ENCODE assay signal across 15 cellular contexts in the genomic region with DNA sequence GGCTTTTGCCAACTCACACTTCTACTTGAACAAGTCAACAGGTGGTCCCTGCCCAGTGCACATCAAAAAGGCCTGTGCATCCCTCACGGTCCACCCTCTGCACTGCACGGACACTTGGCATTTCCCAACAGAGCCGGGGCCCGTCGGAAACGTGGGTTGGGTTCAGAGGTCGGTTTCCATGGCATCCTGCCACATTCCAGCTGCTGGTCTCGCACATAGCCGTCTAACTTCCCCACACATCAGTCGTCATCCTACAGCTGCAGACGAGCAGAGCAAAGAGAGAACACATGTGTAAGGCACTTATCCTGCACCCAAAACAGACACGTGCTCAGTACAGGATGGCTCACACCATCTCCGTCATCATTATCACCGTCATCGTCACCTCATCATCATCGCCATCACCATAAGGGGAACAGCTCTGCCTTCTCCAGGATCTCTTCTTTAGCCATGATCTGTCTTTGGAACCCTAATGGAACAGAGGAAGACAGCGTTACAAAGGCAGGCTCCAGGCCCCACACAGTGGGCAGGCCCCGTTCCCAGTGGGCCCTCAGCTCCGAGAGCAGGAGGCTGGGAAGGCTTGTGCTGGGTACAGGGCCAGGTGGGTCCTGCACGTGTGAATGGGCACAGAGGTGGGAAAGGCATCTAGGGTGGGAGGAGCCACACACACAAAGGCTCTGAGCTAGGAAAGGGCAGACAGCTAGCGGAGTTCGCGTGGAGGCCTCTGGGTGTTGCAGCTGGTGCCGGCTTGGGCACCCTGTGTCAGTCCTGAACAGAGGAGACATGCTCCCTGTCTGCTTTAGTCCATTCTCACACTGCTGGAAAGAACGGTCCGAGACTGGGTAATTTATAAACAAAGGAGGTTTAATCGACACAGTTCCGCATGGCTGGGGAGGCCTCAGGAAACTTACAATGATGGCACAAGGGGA.
"Had no signal": no experiment of that assay in that cellular context is flagged by ENCODE, and none has a peak within 500 bp of the region (broad histone marks: within the 10 kb centered on the region; RNA-seq: fewer than 3 reads in every experiment).

No MANE protein-coding gene starts in this region.

- H3K36me3 ChIP-seq: heart right ventricle, neutrophil, right lobe of liver, transverse colon had no signal

- H3K27ac ChIP-seq: heart right ventricle, neutrophil, right lobe of liver, transverse colon had no signal

- DNase-seq: activated CD4-positive, alpha-beta T cell treated with anti-CD3 and anti-CD28 coated beads for 1 hour; activated CD4-positive, alpha-beta T cell treated with anti-CD3 and anti-CD28 coated beads, Interleukin-2, amount 50 U/mL, for 48 hours; activated naive CD4-positive, alpha-beta T cell; effector CD4-positive, alpha-beta T cell; heart right ventricle; kidney; stimulated activated CD4-positive, alpha-beta T cell treated with anti-CD3 and anti-CD28 coated beads, Interleukin-2, amount 100 ng/mL, for 24 hours; stimulated activated naive CD4-positive, alpha-beta T cell; substantia nigra; transverse colon had no signal

- H3K4me3 Mint-ChIP-seq: activated T-helper 1 cell treated with anti-CD3 and anti-CD28 coated beads, Interleukin-12 subunit alpha, Interleukin-12 subunit beta, Interleukin-2, Interleukin-4 antibody, amounts not matched to agents 30 ng/mL and 10 ng/mL and 1 ng/mL, durations not matched to agents 14 hours and 24 hours and 36 hours; mesothelial cell of epicardium had no signal

- H3K36me3 Mint-ChIP-seq: mesothelial cell of epicardium had no signal

- H3K9me3 ChIP-seq: neutrophil, right lobe of liver, transverse colon had no signal

- H3K4me3 ChIP-seq: heart right ventricle, right lobe of liver, transverse colon had no signal

- H3K4me1 ChIP-seq: right lobe of liver, transverse colon had no signal

- H3K27ac Mint-ChIP-seq: activated T-helper 1 cell treated with anti-CD3 and anti-CD28 coated beads, Interleukin-12 subunit alpha, Interleukin-12 subunit beta, Interleukin-2, Interleukin-4 antibody, amounts not matched to agents 30 ng/mL and 10 ng/mL and 1 ng/mL, durations not matched to agents 14 hours and 24 hours and 36 hours; mesothelial cell of epicardium; progenitor cell of endocrine pancreas had no signal
